ENCODE assay signal across 1 cellular context in the genomic region with DNA sequence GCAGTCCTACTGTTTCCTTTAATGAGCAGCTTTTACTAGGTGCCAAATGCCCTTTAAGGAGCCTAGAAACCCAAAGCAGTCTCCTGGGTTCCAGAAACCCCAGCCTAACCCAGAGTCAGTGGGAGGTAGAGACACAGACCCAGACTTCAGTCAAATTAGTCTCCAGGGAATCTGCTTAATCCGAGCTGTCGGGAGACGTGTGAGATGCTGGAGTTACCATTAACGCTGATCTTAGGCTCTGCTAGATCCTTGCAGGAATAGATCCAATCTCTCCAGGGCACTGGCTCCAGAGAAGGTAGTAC.
TF ChIP-seq lines count a peak whose summit lies in the region.

No MANE protein-coding gene starts in this region.

TF ChIP-seq in GM23338, 12 proteins besides CTCF, POLR2A, EP300 and RAD21 (continued from another document):
- TF ChIP-seq JUNB (IDR thresholded peaks at IDR 0.05; ENCODE audit: unreplicated experiment) = no peak
- TF ChIP-seq, protein P1, sequence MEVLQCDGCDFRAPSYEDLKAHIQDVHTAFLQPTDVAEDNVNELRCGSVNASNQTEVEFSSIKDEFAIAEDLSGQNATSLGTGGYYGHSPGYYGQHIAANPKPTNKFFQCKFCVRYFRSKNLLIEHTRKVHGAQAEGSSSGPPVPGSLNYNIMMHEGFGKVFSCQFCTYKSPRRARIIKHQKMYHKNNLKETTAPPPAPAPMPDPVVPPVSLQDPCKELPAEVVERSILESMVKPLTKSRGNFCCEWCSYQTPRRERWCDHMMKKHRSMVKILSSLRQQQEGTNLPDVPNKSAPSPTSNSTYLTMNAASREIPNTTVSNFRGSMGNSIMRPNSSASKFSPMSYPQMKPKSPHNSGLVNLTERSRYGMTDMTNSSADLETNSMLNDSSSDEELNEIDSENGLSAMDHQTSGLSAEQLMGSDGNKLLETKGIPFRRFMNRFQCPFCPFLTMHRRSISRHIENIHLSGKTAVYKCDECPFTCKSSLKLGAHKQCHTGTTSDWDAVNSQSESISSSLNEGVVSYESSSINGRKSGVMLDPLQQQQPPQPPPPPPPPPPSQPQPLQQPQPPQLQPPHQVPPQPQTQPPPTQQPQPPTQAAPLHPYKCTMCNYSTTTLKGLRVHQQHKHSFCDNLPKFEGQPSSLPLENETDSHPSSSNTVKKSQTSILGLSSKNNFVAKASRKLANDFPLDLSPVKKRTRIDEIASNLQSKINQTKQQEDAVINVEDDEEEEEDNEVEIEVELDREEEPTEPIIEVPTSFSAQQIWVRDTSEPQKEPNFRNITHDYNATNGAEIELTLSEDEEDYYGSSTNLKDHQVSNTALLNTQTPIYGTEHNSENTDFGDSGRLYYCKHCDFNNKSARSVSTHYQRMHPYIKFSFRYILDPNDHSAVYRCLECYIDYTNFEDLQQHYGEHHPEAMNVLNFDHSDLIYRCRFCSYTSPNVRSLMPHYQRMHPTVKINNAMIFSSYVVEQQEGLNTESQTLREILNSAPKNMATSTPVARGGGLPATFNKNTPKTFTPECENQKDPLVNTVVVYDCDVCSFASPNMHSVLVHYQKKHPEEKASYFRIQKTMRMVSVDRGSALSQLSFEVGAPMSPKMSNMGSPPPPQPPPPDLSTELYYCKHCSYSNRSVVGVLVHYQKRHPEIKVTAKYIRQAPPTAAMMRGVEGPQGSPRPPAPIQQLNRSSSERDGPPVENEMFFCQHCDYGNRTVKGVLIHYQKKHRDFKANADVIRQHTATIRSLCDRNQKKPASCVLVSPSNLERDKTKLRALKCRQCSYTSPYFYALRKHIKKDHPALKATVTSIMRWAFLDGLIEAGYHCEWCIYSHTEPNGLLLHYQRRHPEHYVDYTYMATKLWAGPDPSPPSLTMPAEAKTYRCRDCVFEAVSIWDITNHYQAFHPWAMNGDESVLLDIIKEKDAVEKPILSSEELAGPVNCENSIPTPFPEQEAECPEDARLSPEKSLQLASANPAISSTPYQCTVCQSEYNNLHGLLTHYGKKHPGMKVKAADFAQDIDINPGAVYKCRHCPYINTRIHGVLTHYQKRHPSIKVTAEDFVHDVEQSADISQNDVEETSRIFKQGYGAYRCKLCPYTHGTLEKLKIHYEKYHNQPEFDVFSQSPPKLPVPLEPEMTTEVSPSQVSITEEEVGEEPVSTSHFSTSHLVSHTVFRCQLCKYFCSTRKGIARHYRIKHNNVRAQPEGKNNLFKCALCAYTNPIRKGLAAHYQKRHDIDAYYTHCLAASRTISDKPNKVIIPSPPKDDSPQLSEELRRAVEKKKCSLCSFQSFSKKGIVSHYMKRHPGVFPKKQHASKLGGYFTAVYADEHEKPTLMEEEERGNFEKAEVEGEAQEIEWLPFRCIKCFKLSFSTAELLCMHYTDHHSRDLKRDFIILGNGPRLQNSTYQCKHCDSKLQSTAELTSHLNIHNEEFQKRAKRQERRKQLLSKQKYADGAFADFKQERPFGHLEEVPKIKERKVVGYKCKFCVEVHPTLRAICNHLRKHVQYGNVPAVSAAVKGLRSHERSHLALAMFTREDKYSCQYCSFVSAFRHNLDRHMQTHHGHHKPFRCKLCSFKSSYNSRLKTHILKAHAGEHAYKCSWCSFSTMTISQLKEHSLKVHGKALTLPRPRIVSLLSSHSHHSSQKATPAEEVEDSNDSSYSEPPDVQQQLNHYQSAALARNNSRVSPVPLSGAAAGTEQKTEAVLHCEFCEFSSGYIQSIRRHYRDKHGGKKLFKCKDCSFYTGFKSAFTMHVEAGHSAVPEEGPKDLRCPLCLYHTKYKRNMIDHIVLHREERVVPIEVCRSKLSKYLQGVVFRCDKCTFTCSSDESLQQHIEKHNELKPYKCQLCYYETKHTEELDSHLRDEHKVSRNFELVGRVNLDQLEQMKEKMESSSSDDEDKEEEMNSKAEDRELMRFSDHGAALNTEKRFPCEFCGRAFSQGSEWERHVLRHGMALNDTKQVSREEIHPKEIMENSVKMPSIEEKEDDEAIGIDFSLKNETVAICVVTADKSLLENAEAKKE (CRISPR knock-in tag; IDR thresholded peaks at IDR 0.05) = no peak
